Comparison of ENCODE assay signal across 28 cellular contexts in genomic region chr15:25608926-25609325, GRCh38.
"Had no signal": no experiment of that assay in that cellular context is flagged by ENCODE, and none has a peak within 500 bp of the region (broad histone marks: within the 10 kb centered on the region; RNA-seq: fewer than 3 reads in every experiment).

No MANE protein-coding gene starts in this region.

- H3K4me1 ChIP-seq: psoas muscle, right lobe of liver, stomach, suprapubic skin, tibial nerve, upper lobe of right lung, uterus had no signal

- H3K27me3 ChIP-seq: ovary, right lobe of liver, sigmoid colon, stomach, suprapubic skin, testis, tibial nerve, upper lobe of right lung, uterus had no signal

- H3K4me3 ChIP-seq: ovary, psoas muscle, right lobe of liver, sigmoid colon, stomach, suprapubic skin, testis, tibial nerve, upper lobe of right lung, uterus had no signal

- DNase-seq: naive B cell; naive thymus-derived CD8-positive, alpha-beta T cell; nephron progenitor cell; occipital lobe; ovary; posterior cingulate gyrus; psoas muscle; right cardiac atrium; right lobe of liver; sigmoid colon; small intestine; stimulated activated CD4-positive, alpha-beta T cell treated with anti-CD3 and anti-CD28 coated beads, Interleukin-15, amount 100 ng/mL, for 24 hours; stimulated activated CD4-positive, alpha-beta T cell treated with anti-CD3 and anti-CD28 coated beads, Interleukin-2, amount 100 ng/mL, for 24 hours; stimulated activated CD4-positive, alpha-beta T cell treated with anti-CD3 and anti-CD28 coated beads, Interleukin-2, amount 100 ng/mL, for 48 hours; stimulated activated CD4-positive, alpha-beta T cell treated with anti-CD3 and anti-CD28 coated beads, Interleukin-4, amount 100 ng/mL, for 24 hours; stimulated activated naive B cell treated with anti-CD40 and anti-IgM and Interleukin-4, amounts not matched to agents 10 μg/mL and 1 μg/mL and 100 μg/mL, for 72 hours; stimulated activated naive CD4-positive, alpha-beta T cell treated with Interleukin-2 at 50 U/mL for 16 hours; stomach; substantia nigra; testis; trophoblast cell; upper lobe of right lung; uterus had no signal

- H3K36me3 ChIP-seq: ovary, right lobe of liver, sigmoid colon, stomach, suprapubic skin, tibial nerve, upper lobe of right lung, uterus had no signal

- ATAC-seq: naive thymus-derived CD8-positive, alpha-beta T cell; natural killer cell treated with Interleukin-12 subunit alpha and Interleukin-12 subunit beta and Interleukin-15 and Interleukin-18, amount 100 ng/mL, for 72 hours; psoas muscle; right cardiac atrium; right lobe of liver; stimulated activated effector memory CD8-positive, alpha-beta T cell treated with anti-CD3 and anti-CD28 coated beads, Interleukin-12 subunit alpha, Interleukin-12 subunit beta, amount 100 ng/mL, for 72 hours; stimulated activated naive B cell treated with anti-CD40 and anti-IgM and Interleukin-4, amounts not matched to agents 10 μg/mL and 1 μg/mL and 100 μg/mL, for 72 hours had no signal

- H3K9me3 ChIP-seq: ovary, psoas muscle, right lobe of liver, suprapubic skin, testis, upper lobe of right lung, uterus had no signal

- H3K9ac ChIP-seq: parathyroid adenoma had no signal

- H3K27ac ChIP-seq: ovary, parathyroid adenoma, psoas muscle, right lobe of liver, sigmoid colon, stomach, suprapubic skin, testis, tibial nerve, upper lobe of right lung, uterus had no signal
